In genomic region chr1:230495891-230496385, GRCh38 we compare ENCODE assay signal across 13 cellular contexts.
DNase-seq lines count a peak whose midpoint lies in the region; ATAC-seq, FAIRE-seq and TF ChIP-seq lines count a peak whose summit lies in the region.
"Had no signal": no experiment of that assay in that cellular context is flagged by ENCODE, and none has a peak within 500 bp of the region (broad histone marks: within the 10 kb centered on the region; RNA-seq: fewer than 3 reads in every experiment).

No MANE protein-coding gene starts in this region.

- no peaks in the 10 kb centered on the region for H3K27me3 ChIP-seq in GM12878 (replicated peaks in 1 of 2; ENCODE audit: control insufficient read depth in 2 of 2, insufficient read depth in 2 of 2, low read length in 1 of 2)

- intact Hi-C loops in GM12878 (cut with micrococcal nuclease; ENCODE audit: unreplicated experiment): no loop called here
- intact Hi-C loops in activated T-helper 1 cell treated with anti-CD3 and anti-CD28 coated beads, Interleukin-12 subunit alpha, Interleukin-12 subunit beta, Interleukin-2, Interleukin-4 antibody, amounts not matched to agents 30 ng/mL and 10 ng/mL and 1 ng/mL, durations not matched to agents 14 hours and 24 hours and 36 hours (cut with micrococcal nuclease): no loop called here

- no peak overlapping the region for H3K4me3 Mint-ChIP-seq in activated naive CD8-positive, alpha-beta T cell treated with anti-CD3 and anti-CD28 coated beads, Interleukin-2, amount 50 U/mL, for 24 hours
- H3K4me3 Mint-ChIP-seq in activated naive CD8-positive, alpha-beta T cell treated with anti-CD3 and anti-CD28 coated beads for 36 hours: no peak overlapping the region
- H3K4me3 Mint-ChIP-seq in neural crest cell: no peak overlapping the region
- H3K4me3 Mint-ChIP-seq in activated T-helper 1 cell treated with anti-CD3 and anti-CD28 coated beads, Interleukin-12 subunit alpha, Interleukin-12 subunit beta, Interleukin-2, Interleukin-4 antibody, amounts not matched to agents 30 ng/mL and 10 ng/mL and 1 ng/mL, durations not matched to agents 14 hours and 24 hours and 36 hours: no peak overlapping the region

- in situ Hi-C loops in GM12878 (cut with MboI): no loop called here

- BruUV-seq in GM12878 (replicated peaks; lab: Mats Ljungman, UMichigan): no TSS peak

- no peaks in the 10 kb centered on the region for H3K79me2 ChIP-seq in GM12878 (ENCODE audit: control insufficient read depth, insufficient read depth, low read length)

- SMC1A ChIA-PET in GM12878 (lab: Charles Lee; ENCODE audit: uncharacterized antibody, unreplicated experiment): no interaction called here

- ATAC-seq in activated naive CD8-positive, alpha-beta T cell treated with anti-CD3 and anti-CD28 coated beads, Interleukin-2, amount 50 U/mL, for 24 hours: no peak
- ATAC-seq in HG02885 (IDR thresholded peaks at IDR 0.05; ENCODE audit: poor library complexity, unreplicated experiment): peak; percentile 63
- no peak; the same call in 1 of the 3 replicates for ATAC-seq in GM12878
- no peak for ATAC-seq in HG03108 (IDR thresholded peaks at IDR 0.05; ENCODE audit: unreplicated experiment)

- POLR2A ChIA-PET in GM12878 (lab: Charles Lee): no interaction called here

- H3K36me3 ChIP-seq in GM12878 (ENCODE audit: control insufficient read depth in 2 of 2, insufficient read depth in 2 of 2, low read length in 1 of 2): no peaks in the 10 kb centered on the region

- no peaks in the 10 kb centered on the region for H3K4me1 Mint-ChIP-seq in activated naive CD8-positive, alpha-beta T cell treated with anti-CD3 and anti-CD28 coated beads, Interleukin-2, amount 50 U/mL, for 24 hours
- no peaks in the 10 kb centered on the region for H3K4me1 Mint-ChIP-seq in activated naive CD8-positive, alpha-beta T cell treated with anti-CD3 and anti-CD28 coated beads for 36 hours
- H3K4me1 Mint-ChIP-seq in neural crest cell: no peaks in the 10 kb centered on the region
- no peaks in the 10 kb centered on the region for H3K4me1 Mint-ChIP-seq in activated T-helper 1 cell treated with anti-CD3 and anti-CD28 coated beads, Interleukin-12 subunit alpha, Interleukin-12 subunit beta, Interleukin-2, Interleukin-4 antibody, amounts not matched to agents 30 ng/mL and 10 ng/mL and 1 ng/mL, durations not matched to agents 14 hours and 24 hours and 36 hours (ENCODE audit: low read depth)

- peak overlapping the region; percentile 60 for H3K4me2 ChIP-seq in GM12878 (ENCODE audit: control insufficient read depth, insufficient read depth)
- H3K4me2 ChIP-seq: SK-N-SH had no signal

- RAD21 ChIA-PET in GM12878 (lab: Charles Lee; ENCODE audit: unreplicated experiment): no interaction called here

- 0 out of 2 replicates have a peak overlapping the region, but pooled peaks have one; percentile 15 for H3K4me3 ChIP-seq in GM12878
- H3K4me3 ChIP-seq: lung had no signal

- no peaks in the 10 kb centered on the region for H3K9me3 Mint-ChIP-seq in activated naive CD8-positive, alpha-beta T cell treated with anti-CD3 and anti-CD28 coated beads, Interleukin-2, amount 50 U/mL, for 24 hours
- no peaks in the 10 kb centered on the region for H3K9me3 Mint-ChIP-seq in activated naive CD8-positive, alpha-beta T cell treated with anti-CD3 and anti-CD28 coated beads for 36 hours
- peaks cover 6% of the 10 kb centered on the region for H3K9me3 Mint-ChIP-seq in neural crest cell
- no peaks in the 10 kb centered on the region for H3K9me3 Mint-ChIP-seq in activated T-helper 1 cell treated with anti-CD3 and anti-CD28 coated beads, Interleukin-12 subunit alpha, Interleukin-12 subunit beta, Interleukin-2, Interleukin-4 antibody, amounts not matched to agents 30 ng/mL and 10 ng/mL and 1 ng/mL, durations not matched to agents 14 hours and 24 hours and 36 hours

- no peaks in the 10 kb centered on the region for H3K9me3 ChIP-seq in GM12878 (replicated peaks; ENCODE audit: control insufficient read depth, insufficient read depth, low read length)
- H3K9me3 ChIP-seq: SK-N-SH had no signal

- no peaks in the 10 kb centered on the region for H3K4me1 ChIP-seq in GM12878 (ENCODE audit: control insufficient read depth, insufficient read depth, low read length)

- H2AFZ ChIP-seq in GM12878 (ENCODE audit: control insufficient read depth, low read depth, low read length): peak overlapping the region; percentile 58

- no peak overlapping the region for H3K9ac ChIP-seq in GM12878 (ENCODE audit: control insufficient read depth, insufficient read depth, low read length)
- H3K9ac ChIP-seq: SK-N-SH had no signal

- CTCF ChIA-PET in GM12878 (lab: Yijun Ruan, JAX): no interaction called here

- under 1% methylated on average over 11 of the region's 11 CpGs for WGBS in GM12878 (ENCODE audit: insufficient coverage, insufficient replicate concordance, low lambda C conversion rate, missing lambda C conversion rate)

- FAIRE-seq in GM12878 (lab: Jason Lieb, UNC) (no peak), GM12891 (lab: Jason Lieb, UNC) (no peak)
- FAIRE-seq: G401.6 had no signal

- TF ChIP-seq CTCF in GM12878 (IDR thresholded peaks at IDR 0.05 in 2 of 3, conservative IDR thresholded peaks at IDR 0.05 in 1 of 3; ENCODE audit: control insufficient read depth in 2 of 3, extremely low read depth in 1 of 3, insufficient read depth in 1 of 3, low read depth in 3 of 3, low read length in 3 of 3) (no peak), neural crest cell (conservative IDR thresholded peaks at IDR 0.05) (no peak)

- TF ChIP-seq POLR2A in GM12878 (IDR thresholded peaks at IDR 0.05; ENCODE audit: low read depth, low read length): no peak
- no peak for TF ChIP-seq POLR2A in GM12891 (IDR thresholded peaks at IDR 0.05; ENCODE audit: low read depth, low read length)

- peaks cover 18% of the 10 kb centered on the region for H3K27me3 Mint-ChIP-seq in activated naive CD8-positive, alpha-beta T cell treated with anti-CD3 and anti-CD28 coated beads, Interleukin-2, amount 50 U/mL, for 24 hours
- H3K27me3 Mint-ChIP-seq in activated naive CD8-positive, alpha-beta T cell treated with anti-CD3 and anti-CD28 coated beads for 36 hours: peaks cover 28% of the 10 kb centered on the region
- peaks cover 18% of the 10 kb centered on the region for H3K27me3 Mint-ChIP-seq in neural crest cell (ENCODE audit: low read depth)
- H3K27me3 Mint-ChIP-seq in activated T-helper 1 cell treated with anti-CD3 and anti-CD28 coated beads, Interleukin-12 subunit alpha, Interleukin-12 subunit beta, Interleukin-2, Interleukin-4 antibody, amounts not matched to agents 30 ng/mL and 10 ng/mL and 1 ng/mL, durations not matched to agents 14 hours and 24 hours and 36 hours (ENCODE audit: insufficient read depth): peaks cover 11% of the 10 kb centered on the region

- no peaks in the 10 kb centered on the region for H4K20me1 ChIP-seq in GM12878 (ENCODE audit: control insufficient read depth, insufficient read depth)

- no peaks in the 10 kb centered on the region for H3K36me3 Mint-ChIP-seq in activated naive CD8-positive, alpha-beta T cell treated with anti-CD3 and anti-CD28 coated beads, Interleukin-2, amount 50 U/mL, for 24 hours (ENCODE audit: low read depth)
- no peaks in the 10 kb centered on the region for H3K36me3 Mint-ChIP-seq in activated naive CD8-positive, alpha-beta T cell treated with anti-CD3 and anti-CD28 coated beads for 36 hours
- no peaks in the 10 kb centered on the region for H3K36me3 Mint-ChIP-seq in neural crest cell (ENCODE audit: low read depth)
- H3K36me3 Mint-ChIP-seq in activated T-helper 1 cell treated with anti-CD3 and anti-CD28 coated beads, Interleukin-12 subunit alpha, Interleukin-12 subunit beta, Interleukin-2, Interleukin-4 antibody, amounts not matched to agents 30 ng/mL and 10 ng/mL and 1 ng/mL, durations not matched to agents 14 hours and 24 hours and 36 hours (ENCODE audit: low read depth): no peaks in the 10 kb centered on the region

- no peak for TF ChIP-seq EP300 in GM12878 (IDR thresholded peaks at IDR 0.05; ENCODE audit: borderline replicate concordance in 1 of 2, control insufficient read depth in 1 of 2, low read depth in 2 of 2, low read length in 2 of 2)

- peak overlapping the region; percentile 5 for H3K27ac Mint-ChIP-seq in activated naive CD8-positive, alpha-beta T cell treated with anti-CD3 and anti-CD28 coated beads, Interleukin-2, amount 50 U/mL, for 24 hours
- H3K27ac Mint-ChIP-seq in activated naive CD8-positive, alpha-beta T cell treated with anti-CD3 and anti-CD28 coated beads for 36 hours: no peak overlapping the region
- H3K27ac Mint-ChIP-seq in neural crest cell (ENCODE audit: unreplicated experiment): peak overlapping the region; percentile 40
- no peak overlapping the region for H3K27ac Mint-ChIP-seq in activated T-helper 1 cell treated with anti-CD3 and anti-CD28 coated beads, Interleukin-12 subunit alpha, Interleukin-12 subunit beta, Interleukin-2, Interleukin-4 antibody, amounts not matched to agents 30 ng/mL and 10 ng/mL and 1 ng/mL, durations not matched to agents 14 hours and 24 hours and 36 hours

- TF ChIP-seq RAD21 in GM12878 (IDR thresholded peaks at IDR 0.05; ENCODE audit: insufficient read depth, low read depth, low read length): no peak

- no peak overlapping the region for H3K27ac ChIP-seq in GM12878 (ENCODE audit: control insufficient read depth, insufficient read depth)

- no peak for DNase-seq in activated naive CD8-positive, alpha-beta T cell treated with anti-CD3 and anti-CD28 coated beads, Interleukin-2, amount 50 U/mL, for 24 hours
- DNase-seq in activated naive CD8-positive, alpha-beta T cell treated with anti-CD3 and anti-CD28 coated beads for 36 hours: no peak
- DNase-seq in GM12878 (ENCODE audit: low read depth, low spot score) (no peak), neural crest cell (ENCODE audit: low read depth, low spot score) (no peak), GM12891 (ENCODE audit: insufficient read length, low spot score) (no peak)
- no peak for DNase-seq in activated T-helper 1 cell treated with anti-CD3 and anti-CD28 coated beads, Interleukin-12 subunit alpha, Interleukin-12 subunit beta, Interleukin-2, Interleukin-4 antibody, amounts not matched to agents 30 ng/mL and 10 ng/mL and 1 ng/mL, durations not matched to agents 14 hours and 24 hours and 36 hours (ENCODE audit: low spot score)
- DNase-seq: KBM-7, NCI-H2081 treated with DMSO at 0.1 percent for 48 hours, SK-N-SH had no signal

TF ChIP-seq in GM12878, 131 proteins besides CTCF, POLR2A, EP300 and RAD21 (continues in another document):
- TF ChIP-seq MYB (IDR thresholded peaks at IDR 0.05; ENCODE audit: borderline replicate concordance, low read depth, low read length) (no peak), STAT3 (IDR thresholded peaks at IDR 0.05; ENCODE audit: low read depth, low read length) (no peak)

TF ChIP-seq in GM12891, 5 proteins besides CTCF, POLR2A, EP300 and RAD21:
- TF ChIP-seq POU2F2 (IDR thresholded peaks at IDR 0.05; ENCODE audit: low read depth, low read length): no peak
- no peak for TF ChIP-seq TAF1 (IDR thresholded peaks at IDR 0.05; ENCODE audit: low read depth, low read length)
- no peak for TF ChIP-seq SPI1 (IDR thresholded peaks at IDR 0.05; ENCODE audit: low read depth, low read length)
- TF ChIP-seq PAX5 (IDR thresholded peaks at IDR 0.05; ENCODE audit: insufficient read depth, low read length, severe bottlenecking): no peak
- TF ChIP-seq POLR2AphosphoS5 (IDR thresholded peaks at IDR 0.05; ENCODE audit: low read depth, low read length): no peak

Comparison
In these comparisons a context has a peak if more than half of its experiments do, and no peak if none do; other contexts are left out.
1. H3K27ac Mint-ChIP-seq: peak in activated naive CD8-positive, alpha-beta T cell treated with anti-CD3 and anti-CD28 coated beads, Interleukin-2, amount 50 U/mL, for 24 hours (single experiment) and neural crest cell (single experiment); none in activated naive CD8-positive, alpha-beta T cell treated with anti-CD3 and anti-CD28 coated beads for 36 hours (single experiment) and activated T-helper 1 cell treated with anti-CD3 and anti-CD28 coated beads, Interleukin-12 subunit alpha, Interleukin-12 subunit beta, Interleukin-2, Interleukin-4 antibody, amounts not matched to agents 30 ng/mL and 10 ng/mL and 1 ng/mL, durations not matched to agents 14 hours and 24 hours and 36 hours (single experiment).